ENCODE assay signal across 10 cellular contexts in the genomic region with DNA sequence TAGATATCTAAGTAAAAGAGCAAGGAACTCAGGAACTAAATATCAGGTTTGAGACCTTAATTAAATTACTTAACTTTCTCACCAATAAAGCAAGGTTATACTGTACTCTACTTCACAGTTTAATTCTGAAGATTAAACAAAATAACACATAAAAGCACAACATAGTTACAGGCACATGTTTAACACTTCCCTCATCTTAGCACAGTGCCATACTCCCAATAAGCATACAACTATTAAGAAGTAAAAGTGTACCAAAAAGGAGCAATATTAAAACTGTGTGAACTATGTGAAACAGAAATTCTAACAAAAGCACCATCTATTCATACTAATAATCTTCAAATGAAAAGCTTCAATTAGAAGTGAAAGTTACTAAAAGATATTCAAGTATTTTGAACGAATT. TPM values are rescaled to one million over a fixed set of nuclear protein-coding genes. Genes with fewer than 3 reads are reported as not detected.
DNase-seq lines count a peak whose midpoint lies in the region; ATAC-seq and TF ChIP-seq lines count a peak whose summit lies in the region.
"Had no signal": no experiment of that assay in that cellular context is flagged by ENCODE, and none has a peak within 500 bp of the region (broad histone marks: within the 10 kb centered on the region; RNA-seq: fewer than 3 reads in every experiment).

No MANE protein-coding gene starts in this region.

- no peak for ATAC-seq in thoracic aorta (ENCODE audit: insufficient number of reproducible peaks, low FRiP score, low read depth)
- ATAC-seq in HG02981 (IDR thresholded peaks at IDR 0.05; ENCODE audit: unreplicated experiment) = no peak
- no peak for ATAC-seq in HG03196 (IDR thresholded peaks at IDR 0.05; ENCODE audit: unreplicated experiment)

- CTCF ChIA-PET in activated naive CD4-positive, alpha-beta T cell treated with anti-CD3 and anti-CD28 coated beads, Interleukin-2, amount 10 ng/mL, durations not matched to agents 7 days and 5 days (lab: Charles Lee) = interaction anchor here (1.6 kb wide), 1 partner anchor 77 kb away, joined by 4 read pairs; no protein-coding TSS in a partner anchor

- H3K4me3 ChIP-seq in kidney epithelial cell (ENCODE audit: low read depth, low read length) (peak overlapping the region; percentile 77), thoracic aorta (peak overlapping the region; percentile 90)

- H3K9me3 ChIP-seq in thoracic aorta = no peaks in the 10 kb centered on the region

- TF ChIP-seq CTCF in kidney epithelial cell (IDR thresholded peaks at IDR 0.05; ENCODE audit: insufficient read depth, low read length, poor library complexity, severe bottlenecking) (no peak), thoracic aorta (IDR thresholded peaks at IDR 0.05) (no peak)

- DNase-seq in activated naive CD4-positive, alpha-beta T cell treated with anti-CD3 and anti-CD28 coated beads, Interleukin-2, amount 10 ng/mL, durations not matched to agents 7 days and 5 days = no peak
- DNase-seq in activated naive CD4-positive, alpha-beta T cell (lab: John Stamatoyannopoulos, UW) = no peak
- DNase-seq in kidney epithelial cell (ENCODE audit: low read depth) (no peak), thoracic aorta (ENCODE audit: low spot score) (no peak), retina (no peak)
- DNase-seq: effector memory CD4-positive, alpha-beta T cell had no signal

- H3K27ac Mint-ChIP-seq in activated naive CD4-positive, alpha-beta T cell treated with anti-CD3 and anti-CD28 coated beads, Interleukin-2, amount 10 ng/mL, durations not matched to agents 7 days and 5 days = peak overlapping the region; percentile 3
- peak overlapping the region; percentile 29 for H3K27ac Mint-ChIP-seq in activated naive CD8-positive, alpha-beta T cell

- H3K27me3 Mint-ChIP-seq in activated naive CD4-positive, alpha-beta T cell treated with anti-CD3 and anti-CD28 coated beads, Interleukin-2, amount 10 ng/mL, durations not matched to agents 7 days and 5 days = no peaks in the 10 kb centered on the region
- H3K27me3 Mint-ChIP-seq in activated naive CD8-positive, alpha-beta T cell = no peaks in the 10 kb centered on the region

- H3K27me3 ChIP-seq in kidney epithelial cell (ENCODE audit: control insufficient read depth, insufficient read depth, low read length) = no peaks in the 10 kb centered on the region
- no peaks in the 10 kb centered on the region for H3K27me3 ChIP-seq in thoracic aorta (replicated peaks; ENCODE audit: insufficient read depth)

- peak overlapping the region; percentile 98 for H3K4me3 Mint-ChIP-seq in activated naive CD4-positive, alpha-beta T cell treated with anti-CD3 and anti-CD28 coated beads, Interleukin-2, amount 10 ng/mL, durations not matched to agents 7 days and 5 days
- peak overlapping the region; percentile 99 for H3K4me3 Mint-ChIP-seq in activated naive CD8-positive, alpha-beta T cell

- H3K4me1 ChIP-seq in thoracic aorta (ENCODE audit: control insufficient read depth in 1 of 2, low read depth in 2 of 2) = peaks cover 28 to 42% of the 10 kb centered on the region in 2 donors

- no peaks in the 10 kb centered on the region for H3K9me3 Mint-ChIP-seq in activated naive CD4-positive, alpha-beta T cell treated with anti-CD3 and anti-CD28 coated beads, Interleukin-2, amount 10 ng/mL, durations not matched to agents 7 days and 5 days
- no peaks in the 10 kb centered on the region for H3K9me3 Mint-ChIP-seq in activated naive CD8-positive, alpha-beta T cell (ENCODE audit: low read depth)
- H3K9me3 Mint-ChIP-seq: CD14-positive monocyte had no signal

- H3K36me3 Mint-ChIP-seq in activated naive CD4-positive, alpha-beta T cell treated with anti-CD3 and anti-CD28 coated beads, Interleukin-2, amount 10 ng/mL, durations not matched to agents 7 days and 5 days = peaks cover 21% of the 10 kb centered on the region
- peaks cover 3% of the 10 kb centered on the region for H3K36me3 Mint-ChIP-seq in activated naive CD8-positive, alpha-beta T cell

- H3K4me1 Mint-ChIP-seq in activated naive CD4-positive, alpha-beta T cell treated with anti-CD3 and anti-CD28 coated beads, Interleukin-2, amount 10 ng/mL, durations not matched to agents 7 days and 5 days = peaks cover 41% of the 10 kb centered on the region
- peaks cover 51% of the 10 kb centered on the region for H3K4me1 Mint-ChIP-seq in activated naive CD8-positive, alpha-beta T cell (ENCODE audit: low read depth)

- H3K36me3 ChIP-seq in kidney epithelial cell (ENCODE audit: control insufficient read depth, insufficient read depth, low read length) = no peaks in the 10 kb centered on the region
- peaks cover 4% of the 10 kb centered on the region for H3K36me3 ChIP-seq in thoracic aorta

- no peak overlapping the region for H3K27ac ChIP-seq in thoracic aorta

RNA-seq across cellular contexts. Expression of a gene that starts 2.2 kb away (rescaled TPM):
- total RNA-seq in kidney epithelial cell (19.9 and 23.4 TPM in 2 replicates), thoracic aorta (10 to 100 TPM; 21.5 to 33.1 TPM)
